Comparison of ENCODE assay signal across 1 cellular context in the genomic region with DNA sequence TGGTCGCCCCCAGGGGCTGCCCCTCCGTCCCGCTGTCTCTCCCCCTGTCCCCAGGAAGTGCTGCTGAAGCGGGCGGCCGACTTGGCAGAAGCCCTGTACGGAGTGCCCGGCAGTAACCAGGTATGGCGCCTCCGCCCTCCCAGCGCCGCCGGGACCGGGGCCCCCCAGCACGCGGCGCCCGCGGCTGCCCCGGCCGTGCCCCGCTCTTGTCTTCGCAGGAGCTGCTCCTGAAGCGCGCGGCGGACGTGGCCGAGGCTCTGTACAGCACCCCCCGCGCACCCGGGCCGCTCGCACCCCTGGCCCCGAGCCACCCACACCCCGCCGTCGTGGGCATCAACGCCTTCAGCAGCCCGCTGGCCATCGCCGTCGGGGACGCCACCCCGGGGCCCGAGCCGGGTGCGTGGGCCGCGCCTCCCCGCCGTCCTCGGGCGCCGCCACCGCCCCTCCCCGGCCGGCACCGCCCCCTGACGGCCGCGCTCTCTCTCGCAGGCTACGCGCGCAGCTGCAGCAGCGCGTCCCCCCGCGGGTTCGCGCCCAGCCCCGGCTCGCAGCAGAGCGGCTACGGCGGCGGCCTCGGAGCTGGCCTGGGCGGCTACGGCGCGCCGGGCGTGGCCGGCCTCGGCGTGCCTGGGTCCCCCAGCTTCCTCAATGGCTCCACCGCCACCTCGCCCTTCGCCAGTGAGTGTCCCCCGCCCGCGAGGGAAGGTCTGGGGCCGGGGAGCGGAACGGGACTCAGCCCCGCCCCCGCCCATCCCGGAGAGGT.
A peak's percentile ranks its signal among the peaks of the same experiment; 100 is the strongest.
TF ChIP-seq lines count a peak whose summit lies in the region.

No MANE protein-coding gene starts in this region.

TF ChIP-seq in HepG2, 621 proteins besides CTCF, POLR2A, EP300 and RAD21 (continued from another document and continues in another):
- TF ChIP-seq, protein P1, sequence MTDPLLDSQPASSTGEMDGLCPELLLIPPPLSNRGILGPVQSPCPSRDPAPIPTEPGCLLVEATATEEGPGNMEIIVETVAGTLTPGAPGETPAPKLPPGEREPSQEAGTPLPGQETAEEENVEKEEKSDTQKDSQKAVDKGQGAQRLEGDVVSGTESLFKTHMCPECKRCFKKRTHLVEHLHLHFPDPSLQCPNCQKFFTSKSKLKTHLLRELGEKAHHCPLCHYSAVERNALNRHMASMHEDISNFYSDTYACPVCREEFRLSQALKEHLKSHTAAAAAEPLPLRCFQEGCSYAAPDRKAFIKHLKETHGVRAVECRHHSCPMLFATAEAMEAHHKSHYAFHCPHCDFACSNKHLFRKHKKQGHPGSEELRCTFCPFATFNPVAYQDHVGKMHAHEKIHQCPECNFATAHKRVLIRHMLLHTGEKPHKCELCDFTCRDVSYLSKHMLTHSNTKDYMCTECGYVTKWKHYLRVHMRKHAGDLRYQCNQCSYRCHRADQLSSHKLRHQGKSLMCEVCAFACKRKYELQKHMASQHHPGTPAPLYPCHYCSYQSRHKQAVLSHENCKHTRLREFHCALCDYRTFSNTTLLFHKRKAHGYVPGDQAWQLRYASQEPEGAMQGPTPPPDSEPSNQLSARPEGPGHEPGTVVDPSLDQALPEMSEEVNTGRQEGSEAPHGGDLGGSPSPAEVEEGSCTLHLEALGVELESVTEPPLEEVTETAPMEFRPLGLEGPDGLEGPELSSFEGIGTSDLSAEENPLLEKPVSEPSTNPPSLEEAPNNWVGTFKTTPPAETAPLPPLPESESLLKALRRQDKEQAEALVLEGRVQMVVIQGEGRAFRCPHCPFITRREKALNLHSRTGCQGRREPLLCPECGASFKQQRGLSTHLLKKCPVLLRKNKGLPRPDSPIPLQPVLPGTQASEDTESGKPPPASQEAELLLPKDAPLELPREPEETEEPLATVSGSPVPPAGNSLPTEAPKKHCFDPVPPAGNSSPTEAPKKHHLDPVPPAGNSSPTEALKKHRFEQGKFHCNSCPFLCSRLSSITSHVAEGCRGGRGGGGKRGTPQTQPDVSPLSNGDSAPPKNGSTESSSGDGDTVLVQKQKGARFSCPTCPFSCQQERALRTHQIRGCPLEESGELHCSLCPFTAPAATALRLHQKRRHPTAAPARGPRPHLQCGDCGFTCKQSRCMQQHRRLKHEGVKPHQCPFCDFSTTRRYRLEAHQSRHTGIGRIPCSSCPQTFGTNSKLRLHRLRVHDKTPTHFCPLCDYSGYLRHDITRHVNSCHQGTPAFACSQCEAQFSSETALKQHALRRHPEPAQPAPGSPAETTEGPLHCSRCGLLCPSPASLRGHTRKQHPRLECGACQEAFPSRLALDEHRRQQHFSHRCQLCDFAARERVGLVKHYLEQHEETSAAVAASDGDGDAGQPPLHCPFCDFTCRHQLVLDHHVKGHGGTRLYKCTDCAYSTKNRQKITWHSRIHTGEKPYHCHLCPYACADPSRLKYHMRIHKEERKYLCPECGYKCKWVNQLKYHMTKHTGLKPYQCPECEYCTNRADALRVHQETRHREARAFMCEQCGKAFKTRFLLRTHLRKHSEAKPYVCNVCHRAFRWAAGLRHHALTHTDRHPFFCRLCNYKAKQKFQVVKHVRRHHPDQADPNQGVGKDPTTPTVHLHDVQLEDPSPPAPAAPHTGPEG (CRISPR knock-in tag; IDR thresholded peaks at IDR 0.05): peak; percentile 74
- TF ChIP-seq, protein P2, sequence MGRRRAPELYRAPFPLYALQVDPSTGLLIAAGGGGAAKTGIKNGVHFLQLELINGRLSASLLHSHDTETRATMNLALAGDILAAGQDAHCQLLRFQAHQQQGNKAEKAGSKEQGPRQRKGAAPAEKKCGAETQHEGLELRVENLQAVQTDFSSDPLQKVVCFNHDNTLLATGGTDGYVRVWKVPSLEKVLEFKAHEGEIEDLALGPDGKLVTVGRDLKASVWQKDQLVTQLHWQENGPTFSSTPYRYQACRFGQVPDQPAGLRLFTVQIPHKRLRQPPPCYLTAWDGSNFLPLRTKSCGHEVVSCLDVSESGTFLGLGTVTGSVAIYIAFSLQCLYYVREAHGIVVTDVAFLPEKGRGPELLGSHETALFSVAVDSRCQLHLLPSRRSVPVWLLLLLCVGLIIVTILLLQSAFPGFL (CRISPR knock-in tag; IDR thresholded peaks at IDR 0.05): no peak
- no peak for TF ChIP-seq ZNF235 (CRISPR knock-in tag; IDR thresholded peaks at IDR 0.05; ENCODE audit: borderline replicate concordance)
- no peak for TF ChIP-seq ZNF772 (CRISPR knock-in tag; IDR thresholded peaks at IDR 0.05)
- TF ChIP-seq SETDB1 (CRISPR knock-in tag; IDR thresholded peaks at IDR 0.05; ENCODE audit: borderline replicate concordance): no peak
- no peak for TF ChIP-seq MAF1 (CRISPR knock-in tag; IDR thresholded peaks at IDR 0.05; ENCODE audit: borderline replicate concordance)
- TF ChIP-seq, protein P3, sequence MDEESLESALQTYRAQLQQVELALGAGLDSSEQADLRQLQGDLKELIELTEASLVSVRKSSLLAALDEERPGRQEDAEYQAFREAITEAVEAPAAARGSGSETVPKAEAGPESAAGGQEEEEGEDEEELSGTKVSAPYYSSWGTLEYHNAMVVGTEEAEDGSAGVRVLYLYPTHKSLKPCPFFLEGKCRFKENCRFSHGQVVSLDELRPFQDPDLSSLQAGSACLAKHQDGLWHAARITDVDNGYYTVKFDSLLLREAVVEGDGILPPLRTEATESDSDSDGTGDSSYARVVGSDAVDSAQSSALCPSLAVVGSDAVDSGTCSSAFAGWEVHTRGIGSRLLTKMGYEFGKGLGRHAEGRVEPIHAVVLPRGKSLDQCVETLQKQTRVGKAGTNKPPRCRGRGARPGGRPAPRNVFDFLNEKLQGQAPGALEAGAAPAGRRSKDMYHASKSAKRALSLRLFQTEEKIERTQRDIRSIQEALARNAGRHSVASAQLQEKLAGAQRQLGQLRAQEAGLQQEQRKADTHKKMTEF (CRISPR knock-in tag; IDR thresholded peaks at IDR 0.05): no peak; the same call in 1 of the 2 replicates
- TF ChIP-seq, protein P4, sequence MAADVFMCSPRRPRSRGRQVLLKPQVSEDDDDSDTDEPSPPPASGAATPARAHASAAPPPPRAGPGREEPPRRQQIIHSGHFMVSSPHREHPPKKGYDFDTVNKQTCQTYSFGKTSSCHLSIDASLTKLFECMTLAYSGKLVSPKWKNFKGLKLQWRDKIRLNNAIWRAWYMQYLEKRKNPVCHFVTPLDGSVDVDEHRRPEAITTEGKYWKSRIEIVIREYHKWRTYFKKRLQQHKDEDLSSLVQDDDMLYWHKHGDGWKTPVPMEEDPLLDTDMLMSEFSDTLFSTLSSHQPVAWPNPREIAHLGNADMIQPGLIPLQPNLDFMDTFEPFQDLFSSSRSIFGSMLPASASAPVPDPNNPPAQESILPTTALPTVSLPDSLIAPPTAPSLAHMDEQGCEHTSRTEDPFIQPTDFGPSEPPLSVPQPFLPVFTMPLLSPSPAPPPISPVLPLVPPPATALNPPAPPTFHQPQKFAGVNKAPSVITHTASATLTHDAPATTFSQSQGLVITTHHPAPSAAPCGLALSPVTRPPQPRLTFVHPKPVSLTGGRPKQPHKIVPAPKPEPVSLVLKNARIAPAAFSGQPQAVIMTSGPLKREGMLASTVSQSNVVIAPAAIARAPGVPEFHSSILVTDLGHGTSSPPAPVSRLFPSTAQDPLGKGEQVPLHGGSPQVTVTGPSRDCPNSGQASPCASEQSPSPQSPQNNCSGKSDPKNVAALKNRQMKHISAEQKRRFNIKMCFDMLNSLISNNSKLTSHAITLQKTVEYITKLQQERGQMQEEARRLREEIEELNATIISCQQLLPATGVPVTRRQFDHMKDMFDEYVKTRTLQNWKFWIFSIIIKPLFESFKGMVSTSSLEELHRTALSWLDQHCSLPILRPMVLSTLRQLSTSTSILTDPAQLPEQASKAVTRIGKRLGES (CRISPR knock-in tag; IDR thresholded peaks at IDR 0.05; ENCODE audit: borderline replicate concordance): no peak
- TF ChIP-seq, protein P5, sequence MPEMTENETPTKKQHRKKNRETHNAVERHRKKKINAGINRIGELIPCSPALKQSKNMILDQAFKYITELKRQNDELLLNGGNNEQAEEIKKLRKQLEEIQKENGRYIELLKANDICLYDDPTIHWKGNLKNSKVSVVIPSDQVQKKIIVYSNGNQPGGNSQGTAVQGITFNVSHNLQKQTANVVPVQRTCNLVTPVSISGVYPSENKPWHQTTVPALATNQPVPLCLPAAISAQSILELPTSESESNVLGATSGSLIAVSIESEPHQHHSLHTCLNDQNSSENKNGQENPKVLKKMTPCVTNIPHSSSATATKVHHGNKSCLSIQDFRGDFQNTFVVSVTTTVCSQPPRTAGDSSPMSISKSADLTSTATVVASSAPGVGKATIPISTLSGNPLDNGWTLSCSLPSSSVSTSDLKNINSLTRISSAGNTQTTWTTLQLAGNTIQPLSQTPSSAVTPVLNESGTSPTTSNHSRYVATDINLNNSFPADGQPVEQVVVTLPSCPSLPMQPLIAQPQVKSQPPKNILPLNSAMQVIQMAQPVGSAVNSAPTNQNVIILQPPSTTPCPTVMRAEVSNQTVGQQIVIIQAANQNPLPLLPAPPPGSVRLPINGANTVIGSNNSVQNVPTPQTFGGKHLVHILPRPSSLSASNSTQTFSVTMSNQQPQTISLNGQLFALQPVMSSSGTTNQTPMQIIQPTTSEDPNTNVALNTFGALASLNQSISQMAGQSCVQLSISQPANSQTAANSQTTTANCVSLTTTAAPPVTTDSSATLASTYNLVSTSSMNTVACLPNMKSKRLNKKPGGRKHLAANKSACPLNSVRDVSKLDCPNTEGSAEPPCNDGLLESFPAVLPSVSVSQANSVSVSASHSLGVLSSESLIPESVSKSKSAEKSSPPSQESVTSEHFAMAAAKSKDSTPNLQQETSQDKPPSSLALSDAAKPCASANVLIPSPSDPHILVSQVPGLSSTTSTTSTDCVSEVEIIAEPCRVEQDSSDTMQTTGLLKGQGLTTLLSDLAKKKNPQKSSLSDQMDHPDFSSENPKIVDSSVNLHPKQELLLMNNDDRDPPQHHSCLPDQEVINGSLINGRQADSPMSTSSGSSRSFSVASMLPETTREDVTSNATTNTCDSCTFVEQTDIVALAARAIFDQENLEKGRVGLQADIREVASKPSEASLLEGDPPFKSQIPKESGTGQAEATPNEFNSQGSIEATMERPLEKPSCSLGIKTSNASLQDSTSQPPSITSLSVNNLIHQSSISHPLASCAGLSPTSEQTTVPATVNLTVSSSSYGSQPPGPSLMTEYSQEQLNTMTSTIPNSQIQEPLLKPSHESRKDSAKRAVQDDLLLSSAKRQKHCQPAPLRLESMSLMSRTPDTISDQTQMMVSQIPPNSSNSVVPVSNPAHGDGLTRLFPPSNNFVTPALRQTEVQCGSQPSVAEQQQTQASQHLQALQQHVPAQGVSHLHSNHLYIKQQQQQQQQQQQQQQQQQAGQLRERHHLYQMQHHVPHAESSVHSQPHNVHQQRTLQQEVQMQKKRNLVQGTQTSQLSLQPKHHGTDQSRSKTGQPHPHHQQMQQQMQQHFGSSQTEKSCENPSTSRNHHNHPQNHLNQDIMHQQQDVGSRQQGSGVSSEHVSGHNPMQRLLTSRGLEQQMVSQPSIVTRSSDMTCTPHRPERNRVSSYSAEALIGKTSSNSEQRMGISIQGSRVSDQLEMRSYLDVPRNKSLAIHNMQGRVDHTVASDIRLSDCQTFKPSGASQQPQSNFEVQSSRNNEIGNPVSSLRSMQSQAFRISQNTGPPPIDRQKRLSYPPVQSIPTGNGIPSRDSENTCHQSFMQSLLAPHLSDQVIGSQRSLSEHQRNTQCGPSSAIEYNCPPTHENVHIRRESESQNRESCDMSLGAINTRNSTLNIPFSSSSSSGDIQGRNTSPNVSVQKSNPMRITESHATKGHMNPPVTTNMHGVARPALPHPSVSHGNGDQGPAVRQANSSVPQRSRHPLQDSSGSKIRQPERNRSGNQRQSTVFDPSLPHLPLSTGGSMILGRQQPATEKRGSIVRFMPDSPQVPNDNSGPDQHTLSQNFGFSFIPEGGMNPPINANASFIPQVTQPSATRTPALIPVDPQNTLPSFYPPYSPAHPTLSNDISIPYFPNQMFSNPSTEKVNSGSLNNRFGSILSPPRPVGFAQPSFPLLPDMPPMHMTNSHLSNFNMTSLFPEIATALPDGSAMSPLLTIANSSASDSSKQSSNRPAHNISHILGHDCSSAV (CRISPR knock-in tag; IDR thresholded peaks at IDR 0.05; ENCODE audit: borderline replicate concordance): no peak
- TF ChIP-seq, protein P6, sequence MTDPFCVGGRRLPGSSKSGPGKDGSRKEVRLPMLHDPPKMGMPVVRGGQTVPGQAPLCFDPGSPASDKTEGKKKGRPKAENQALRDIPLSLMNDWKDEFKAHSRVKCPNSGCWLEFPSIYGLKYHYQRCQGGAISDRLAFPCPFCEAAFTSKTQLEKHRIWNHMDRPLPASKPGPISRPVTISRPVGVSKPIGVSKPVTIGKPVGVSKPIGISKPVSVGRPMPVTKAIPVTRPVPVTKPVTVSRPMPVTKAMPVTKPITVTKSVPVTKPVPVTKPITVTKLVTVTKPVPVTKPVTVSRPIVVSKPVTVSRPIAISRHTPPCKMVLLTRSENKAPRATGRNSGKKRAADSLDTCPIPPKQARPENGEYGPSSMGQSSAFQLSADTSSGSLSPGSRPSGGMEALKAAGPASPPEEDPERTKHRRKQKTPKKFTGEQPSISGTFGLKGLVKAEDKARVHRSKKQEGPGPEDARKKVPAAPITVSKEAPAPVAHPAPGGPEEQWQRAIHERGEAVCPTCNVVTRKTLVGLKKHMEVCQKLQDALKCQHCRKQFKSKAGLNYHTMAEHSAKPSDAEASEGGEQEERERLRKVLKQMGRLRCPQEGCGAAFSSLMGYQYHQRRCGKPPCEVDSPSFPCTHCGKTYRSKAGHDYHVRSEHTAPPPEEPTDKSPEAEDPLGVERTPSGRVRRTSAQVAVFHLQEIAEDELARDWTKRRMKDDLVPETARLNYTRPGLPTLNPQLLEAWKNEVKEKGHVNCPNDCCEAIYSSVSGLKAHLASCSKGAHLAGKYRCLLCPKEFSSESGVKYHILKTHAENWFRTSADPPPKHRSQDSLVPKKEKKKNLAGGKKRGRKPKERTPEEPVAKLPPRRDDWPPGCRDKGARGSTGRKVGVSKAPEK (CRISPR knock-in tag; IDR thresholded peaks at IDR 0.05; ENCODE audit: borderline replicate concordance): no peak
- TF ChIP-seq SALL2 (CRISPR knock-in tag; IDR thresholded peaks at IDR 0.05): peak; percentile 41; the same call in 1 of the 2 replicates
- peak; percentile 45; the same call in 1 of the 2 replicates for TF ChIP-seq HES4 (CRISPR knock-in tag; IDR thresholded peaks at IDR 0.05; ENCODE audit: borderline replicate concordance)
- TF ChIP-seq, protein P7, sequence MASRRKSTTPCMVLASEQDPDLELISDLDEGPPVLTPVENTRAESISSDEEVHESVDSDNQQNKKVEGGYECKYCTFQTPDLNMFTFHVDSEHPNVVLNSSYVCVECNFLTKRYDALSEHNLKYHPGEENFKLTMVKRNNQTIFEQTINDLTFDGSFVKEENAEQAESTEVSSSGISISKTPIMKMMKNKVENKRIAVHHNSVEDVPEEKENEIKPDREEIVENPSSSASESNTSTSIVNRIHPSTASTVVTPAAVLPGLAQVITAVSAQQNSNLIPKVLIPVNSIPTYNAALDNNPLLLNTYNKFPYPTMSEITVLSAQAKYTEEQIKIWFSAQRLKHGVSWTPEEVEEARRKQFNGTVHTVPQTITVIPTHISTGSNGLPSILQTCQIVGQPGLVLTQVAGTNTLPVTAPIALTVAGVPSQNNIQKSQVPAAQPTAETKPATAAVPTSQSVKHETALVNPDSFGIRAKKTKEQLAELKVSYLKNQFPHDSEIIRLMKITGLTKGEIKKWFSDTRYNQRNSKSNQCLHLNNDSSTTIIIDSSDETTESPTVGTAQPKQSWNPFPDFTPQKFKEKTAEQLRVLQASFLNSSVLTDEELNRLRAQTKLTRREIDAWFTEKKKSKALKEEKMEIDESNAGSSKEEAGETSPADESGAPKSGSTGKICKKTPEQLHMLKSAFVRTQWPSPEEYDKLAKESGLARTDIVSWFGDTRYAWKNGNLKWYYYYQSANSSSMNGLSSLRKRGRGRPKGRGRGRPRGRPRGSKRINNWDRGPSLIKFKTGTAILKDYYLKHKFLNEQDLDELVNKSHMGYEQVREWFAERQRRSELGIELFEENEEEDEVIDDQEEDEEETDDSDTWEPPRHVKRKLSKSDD (CRISPR knock-in tag; IDR thresholded peaks at IDR 0.05; ENCODE audit: low read depth): 0 out of 2 replicates have a peak, but pooled peaks have one; percentile 32
- no peak for TF ChIP-seq HNF4A (CRISPR knock-in tag; IDR thresholded peaks at IDR 0.05)
- no peak for TF ChIP-seq TEAD3 (CRISPR knock-in tag; optimal IDR thresholded peaks at IDR 0.05; ENCODE audit: borderline replicate concordance)
